ENCODE assay signal across 27 cellular contexts in genomic region chr1:212670301-212670700, GRCh38.
"Had no signal": no experiment of that assay in that cellular context is flagged by ENCODE, and none has a peak within 500 bp of the region (broad histone marks: within the 10 kb centered on the region; RNA-seq: fewer than 3 reads in every experiment).

No MANE protein-coding gene starts in this region.

- H3K36me3 ChIP-seq: Peyer's patch, SJSA1 had no signal

- DNase-seq: activated CD4-positive, alpha-beta memory T cell treated with anti-CD3 and anti-CD28 coated beads for 36 hours; activated CD4-positive, alpha-beta T cell treated with anti-CD3 and anti-CD28 coated beads, Interleukin-2, amount 10 ng/mL, durations not matched to agents 7 days and 5 days; activated CD4-positive, CD25-positive, alpha-beta regulatory T cell; activated CD8-positive, alpha-beta memory T cell treated with anti-CD3 and anti-CD28 coated beads for 24 hours; activated gamma-delta T cell; activated naive CD4-positive, alpha-beta T cell treated with anti-CD3 and anti-CD28 coated beads for 36 hours; activated T-cell treated with anti-CD3 and anti-CD28 coated beads, Interleukin-2, amount 50 U/mL, for 48 hours; amygdala; KG1; NCI-H1092; NCI-H1930; NCI-H2171; NCI-H2227 treated with DMSO at 0.1 percent for 48 hours; NCI-H526; NCI-H82; Peyer's patch; T1000 had no signal

- H3K4me3 ChIP-seq: Peyer's patch, SJSA1 had no signal

- H3K36me3 Mint-ChIP-seq: activated CD4-positive, alpha-beta memory T cell treated with anti-CD3 and anti-CD28 coated beads for 36 hours; activated naive CD8-positive, alpha-beta T cell; brain had no signal

- H3K27me3 Mint-ChIP-seq: activated naive CD8-positive, alpha-beta T cell had no signal

- H3K4me3 Mint-ChIP-seq: activated CD4-positive, alpha-beta memory T cell treated with anti-CD3 and anti-CD28 coated beads for 36 hours; activated CD4-positive, alpha-beta T cell treated with anti-CD3 and anti-CD28 coated beads, Interleukin-2, amount 10 ng/mL, durations not matched to agents 7 days and 5 days; activated naive CD4-positive, alpha-beta T cell treated with anti-CD3 and anti-CD28 coated beads for 36 hours; activated naive CD8-positive, alpha-beta T cell; activated T-helper 17 cell treated with anti-CD3 and anti-CD28 coated beads, Interleukin-2, amount 50 U/mL, for 72 hours; brain; central memory CD8-positive, alpha-beta T cell; T-helper 1 cell treated with Interleukin-12 subunit alpha and Interleukin-12 subunit beta and Interleukin-4 antibody, amounts not matched to agents 30 μg/mL and 1 μg/mL, for 36 hours had no signal

- H3K27ac Mint-ChIP-seq: activated CD4-positive, alpha-beta memory T cell treated with anti-CD3 and anti-CD28 coated beads for 36 hours; activated CD4-positive, alpha-beta T cell treated with anti-CD3 and anti-CD28 coated beads, Interleukin-2, amount 10 ng/mL, durations not matched to agents 7 days and 5 days; activated naive CD4-positive, alpha-beta T cell treated with anti-CD3 and anti-CD28 coated beads for 36 hours; activated naive CD8-positive, alpha-beta T cell; activated T-helper 17 cell treated with anti-CD3 and anti-CD28 coated beads, Interleukin-2, amount 50 U/mL, for 72 hours; T-helper 1 cell treated with Interleukin-12 subunit alpha and Interleukin-12 subunit beta and Interleukin-4 antibody, amounts not matched to agents 30 μg/mL and 1 μg/mL, for 36 hours had no signal

- ATAC-seq: activated T-helper 17 cell treated with anti-CD3 and anti-CD28 coated beads, Interleukin-2, amount 50 U/mL, for 72 hours; SK-N-SH treated with all-trans-retinoic acid at 6 μM for 48 hours had no signal

- H3K27me3 ChIP-seq: Peyer's patch, SJSA1 had no signal

- FAIRE-seq: astrocyte, TTC549 had no signal

- H3K9me3 Mint-ChIP-seq: activated CD4-positive, alpha-beta memory T cell treated with anti-CD3 and anti-CD28 coated beads for 36 hours; activated CD4-positive, alpha-beta T cell treated with anti-CD3 and anti-CD28 coated beads, Interleukin-2, amount 10 ng/mL, durations not matched to agents 7 days and 5 days; activated naive CD4-positive, alpha-beta T cell treated with anti-CD3 and anti-CD28 coated beads for 36 hours; activated T-helper 17 cell treated with anti-CD3 and anti-CD28 coated beads, Interleukin-2, amount 50 U/mL, for 72 hours; central memory CD8-positive, alpha-beta T cell; T-helper 1 cell treated with Interleukin-12 subunit alpha and Interleukin-12 subunit beta and Interleukin-4 antibody, amounts not matched to agents 30 μg/mL and 1 μg/mL, for 36 hours had no signal

- H3K9me3 ChIP-seq: Peyer's patch, SJSA1 had no signal

- H3K27ac ChIP-seq: Peyer's patch, SJSA1, VCaP had no signal
